ENCODE assay signal across 8 cellular contexts in the genomic region with DNA sequence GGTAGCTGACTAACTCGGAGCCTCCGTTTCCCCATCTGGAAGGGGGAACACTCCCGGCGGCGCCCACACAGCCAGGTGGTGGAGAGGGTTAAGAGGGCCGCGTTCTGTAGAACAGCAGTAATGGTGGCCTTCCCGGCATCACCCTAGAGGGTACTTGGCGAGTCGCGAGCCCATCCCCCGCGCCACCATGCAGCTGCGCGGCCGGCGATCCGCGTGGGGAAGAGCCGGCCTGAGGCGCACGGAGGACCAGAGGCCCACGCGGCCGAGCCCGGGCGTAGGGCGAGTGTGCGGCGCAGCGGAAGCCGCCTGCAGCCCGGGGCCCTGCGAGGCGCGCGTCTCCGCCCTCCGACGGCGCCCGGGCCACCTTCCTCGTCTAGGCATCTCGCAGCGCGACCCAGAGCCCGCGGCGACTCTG. TPM values are rescaled to one million over a fixed set of nuclear protein-coding genes. Genes with fewer than 3 reads are reported as not detected.
A peak's percentile ranks its signal among the peaks of the same experiment; 100 is the strongest.
DNase-seq lines count a peak whose midpoint lies in the region; ATAC-seq and TF ChIP-seq lines count a peak whose summit lies in the region.

No MANE protein-coding gene starts in this region.

- peak overlapping the region; percentile 56 for H3K4me3 ChIP-seq in KMS-11 (IDR thresholded peaks at IDR 0.05; ENCODE audit: insufficient read depth, low read depth, low read length)
- peak overlapping the region; percentile 92 for H3K4me3 ChIP-seq in fibroblast of villous mesenchyme (ENCODE audit: low read depth, low read length)

- H2AFZ ChIP-seq in KMS-11 (ENCODE audit: low read depth) = peak overlapping the region; percentile 22; the same call in 1 of the 2 replicates

- peaks cover 2% of the 10 kb centered on the region for H3K36me3 Mint-ChIP-seq in activated T-cell treated with anti-CD3 and anti-CD28 coated beads, Interleukin-2, amount 50 U/mL, for 4 hours (ENCODE audit: insufficient read depth)
- peaks cover 8% of the 10 kb centered on the region for H3K36me3 Mint-ChIP-seq in osteocyte (ENCODE audit: unreplicated experiment)

- H3K27me3 Mint-ChIP-seq in activated T-cell treated with anti-CD3 and anti-CD28 coated beads, Interleukin-2, amount 50 U/mL, for 4 hours (ENCODE audit: low read depth) = no peaks in the 10 kb centered on the region
- no peaks in the 10 kb centered on the region for H3K27me3 Mint-ChIP-seq in osteocyte (ENCODE audit: unreplicated experiment)

- no peaks in the 10 kb centered on the region for H3K27me3 ChIP-seq in KMS-11 (ENCODE audit: insufficient read depth, low read depth)

- H3K4me3 Mint-ChIP-seq in activated T-cell treated with anti-CD3 and anti-CD28 coated beads, Interleukin-2, amount 50 U/mL, for 4 hours = peak overlapping the region; percentile 93
- H3K4me3 Mint-ChIP-seq in osteocyte (ENCODE audit: unreplicated experiment) = peak overlapping the region; percentile 90

- peak overlapping the region; percentile 80 for H3K4me2 ChIP-seq in KMS-11

- no peaks in the 10 kb centered on the region for H3K9me3 Mint-ChIP-seq in activated T-cell treated with anti-CD3 and anti-CD28 coated beads, Interleukin-2, amount 50 U/mL, for 4 hours
- H3K9me3 Mint-ChIP-seq in osteocyte (ENCODE audit: unreplicated experiment) = no peaks in the 10 kb centered on the region

- TF ChIP-seq CTCF in KMS-11 (conservative IDR thresholded peaks at IDR 0.05; ENCODE audit: low read depth, low read length) = no peak
- no peak for TF ChIP-seq CTCF in fibroblast of villous mesenchyme (IDR thresholded peaks at IDR 0.05; ENCODE audit: insufficient read depth, low read depth, low read length)
- TF ChIP-seq CTCF in osteocyte (IDR thresholded peaks at IDR 0.05) = no peak

- H3K4me1 ChIP-seq in KMS-11 (ENCODE audit: low read depth, poor library complexity, severe bottlenecking) = peaks cover 45% of the 10 kb centered on the region

- peak overlapping the region; percentile 71 for H3K27ac ChIP-seq in KMS-11

- H3K9ac ChIP-seq in KMS-11 = peak overlapping the region; percentile 90

- ATAC-seq in GM21576 (IDR thresholded peaks at IDR 0.05; ENCODE audit: unreplicated experiment) (peak; percentile 32), GM18870 (IDR thresholded peaks at IDR 0.05; ENCODE audit: unreplicated experiment) (no peak)
- ATAC-seq in activated T-cell treated with anti-CD3 and anti-CD28 coated beads, Interleukin-2, amount 50 U/mL, for 4 hours = peak; percentile 69 to 74

- no peaks in the 10 kb centered on the region for H3K36me3 ChIP-seq in KMS-11 (ENCODE audit: insufficient read depth)

- peaks cover 42% of the 10 kb centered on the region for H3K4me1 Mint-ChIP-seq in activated T-cell treated with anti-CD3 and anti-CD28 coated beads, Interleukin-2, amount 50 U/mL, for 4 hours (ENCODE audit: low read depth)
- peaks cover 59% of the 10 kb centered on the region for H3K4me1 Mint-ChIP-seq in osteocyte (ENCODE audit: unreplicated experiment)

- peaks cover 29% of the 10 kb centered on the region for H4K20me1 ChIP-seq in KMS-11 (ENCODE audit: insufficient read depth)

- peak overlapping the region; percentile 93 for H3K27ac Mint-ChIP-seq in osteocyte (ENCODE audit: unreplicated experiment)

- H3K79me2 ChIP-seq in KMS-11 (ENCODE audit: insufficient read depth, low read depth) = peaks cover 52% of the 10 kb centered on the region

- DNase-seq in ELF-1 (ENCODE audit: low read depth, low spot score) (peak; percentile 42), fibroblast of villous mesenchyme (ENCODE audit: low read depth) (no peak), osteocyte (ENCODE audit: extremely low spot score, unreplicated experiment) (no peak), COR-L47 (lab: John Stamatoyannopoulos, UW) (no peak)
- peak; percentile 23 for DNase-seq in activated T-cell treated with anti-CD3 and anti-CD28 coated beads, Interleukin-2, amount 50 U/mL, for 4 hours

RNA-seq across cellular contexts. Expression of gene TKT, which starts 0.5 kb away (rescaled TPM):
- total RNA-seq in activated T-cell treated with anti-CD3 and anti-CD28 coated beads, Interleukin-2, amount 50 U/mL, for 4 hours = 100 to 1,000 TPM; 287 to 334 (median 331) TPM
- total RNA-seq in fibroblast of villous mesenchyme = 483 and 591 TPM in 2 replicates
- 480 and 494 TPM in 2 replicates for total RNA-seq in osteocyte

Comparison
In these comparisons a context has a peak if more than half of its experiments do, and no peak if none do; other contexts are left out.
1. DNase-seq: peak in ELF-1 (single experiment) and activated T-cell treated with anti-CD3 and anti-CD28 coated beads, Interleukin-2, amount 50 U/mL, for 4 hours (single experiment); none in fibroblast of villous mesenchyme (single experiment), osteocyte (single experiment) and COR-L47 (single experiment).